Comparison of ENCODE assay signal across 1 cellular context in the genomic region with DNA sequence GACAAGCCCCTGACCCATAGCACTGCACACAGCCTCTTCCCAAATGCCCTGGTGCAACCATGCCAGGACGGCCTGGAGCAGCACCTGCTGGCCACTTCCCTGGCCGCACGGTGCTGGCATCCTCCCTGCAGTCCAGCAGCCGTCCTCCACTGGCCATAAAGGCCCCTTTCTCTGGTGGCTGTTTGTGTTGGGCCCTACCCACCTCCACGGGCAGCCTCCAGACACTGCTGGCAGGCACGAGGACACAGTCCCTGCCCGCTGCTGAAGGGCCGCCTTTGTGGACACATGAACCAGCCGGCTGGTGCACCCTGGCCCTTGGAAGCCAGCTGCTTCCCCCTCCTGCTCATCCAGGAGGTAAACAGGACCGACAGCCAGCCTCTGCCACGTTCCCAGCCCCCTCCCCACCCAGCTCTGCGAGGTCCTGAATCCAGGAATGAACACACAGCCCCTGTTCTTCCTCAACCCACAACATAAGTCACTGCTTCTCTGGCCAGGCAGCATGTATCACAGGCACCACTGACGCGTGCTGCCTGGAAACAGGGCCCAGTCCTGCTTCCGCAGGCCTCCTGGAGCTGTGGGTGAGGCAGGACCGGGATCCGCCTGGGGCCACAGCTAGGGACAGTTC.
TF ChIP-seq lines count a peak whose summit lies in the region.

No MANE protein-coding gene starts in this region.

TF ChIP-seq in endothelial cell of umbilical vein, 7 proteins besides CTCF, POLR2A, EP300 and RAD21:
- no peak for TF ChIP-seq GATA2 (IDR thresholded peaks at IDR 0.05; ENCODE audit: insufficient read depth, insufficient read length, low read depth, low read length)
- TF ChIP-seq EZH2 (IDR thresholded peaks at IDR 0.05; ENCODE audit: borderline replicate concordance, low read depth, low read length, severe bottlenecking): no peak
- TF ChIP-seq JUN (IDR thresholded peaks at IDR 0.05; ENCODE audit: borderline replicate concordance, insufficient read depth, insufficient read length, low read depth): no peak
- no peak for TF ChIP-seq MAX (IDR thresholded peaks at IDR 0.05; ENCODE audit: insufficient read depth, insufficient read length)
- no peak for TF ChIP-seq POLR2AphosphoS5 (IDR thresholded peaks at IDR 0.05; ENCODE audit: insufficient read depth, low read depth, low read length)
- no peak for TF ChIP-seq MYC (IDR thresholded peaks at IDR 0.05; ENCODE audit: low read depth, low read length)
- TF ChIP-seq FOS (IDR thresholded peaks at IDR 0.05; ENCODE audit: borderline replicate concordance, insufficient read depth, low read length): no peak
